In the genomic region with DNA sequence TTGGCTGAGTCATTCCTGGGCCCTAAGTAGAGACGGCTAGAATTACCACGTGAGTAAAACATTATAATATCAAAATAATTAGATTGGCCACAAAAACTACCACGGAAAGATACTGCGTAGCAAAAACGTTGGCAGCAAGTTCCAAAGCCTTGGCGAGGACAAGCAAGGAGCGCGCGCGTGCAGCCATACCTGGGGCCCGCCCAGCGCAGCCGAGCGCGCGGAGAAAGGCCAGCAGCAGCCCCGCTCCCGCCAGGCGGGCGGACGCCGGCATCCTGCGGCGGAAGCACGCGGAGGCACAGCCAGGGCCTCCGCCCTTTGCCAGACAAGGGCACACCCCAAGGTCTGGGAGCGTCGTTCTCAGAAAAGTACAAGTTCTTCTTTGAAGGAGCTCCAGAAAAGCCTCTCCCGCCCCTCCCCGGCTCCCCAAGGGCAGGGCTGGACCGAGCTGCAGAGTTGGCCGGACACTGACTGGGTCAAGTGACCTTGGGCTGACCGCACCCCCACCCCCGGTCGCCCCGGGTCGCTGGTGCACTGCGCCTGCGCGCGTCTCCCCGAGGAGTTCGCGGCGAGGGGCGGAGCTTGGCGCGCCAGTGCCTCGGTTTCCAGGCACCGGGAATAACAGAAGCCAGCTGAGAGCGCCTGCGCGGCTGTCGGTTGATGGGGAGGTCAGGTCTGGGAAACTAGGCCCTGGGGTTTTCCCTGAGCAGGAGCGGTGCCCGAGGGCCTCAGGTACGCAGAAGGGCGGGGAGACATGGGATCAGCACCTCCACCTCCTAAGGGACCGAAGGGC, we compare ENCODE assay signal across 1 cellular context.
A peak's percentile ranks its signal among the peaks of the same experiment; 100 is the strongest.
TF ChIP-seq lines count a peak whose summit lies in the region.

ZC2HC1C (plus strand) TSS at position 621 of the 790 bp plus-strand sequence. CDS start 933 bp downstream, outside the sequence.

TF ChIP-seq in HepG2, 621 proteins besides CTCF, POLR2A, EP300 and RAD21 (continued from another document and continues in another):
- no peak for TF ChIP-seq HNF1A (IDR thresholded peaks at IDR 0.05; ENCODE audit: low read depth)
- TF ChIP-seq HNF1A (CRISPR knock-in tag; IDR thresholded peaks at IDR 0.05; ENCODE audit: borderline replicate concordance) = no peak
- TF ChIP-seq ZNF841 (CRISPR knock-in tag; IDR thresholded peaks at IDR 0.05; ENCODE audit: borderline replicate concordance) = 0 out of 2 replicates have a peak, but pooled peaks have one; percentile 23
- no peak; the same call in 1 of the 2 replicates for TF ChIP-seq ELF4 (CRISPR knock-in tag; IDR thresholded peaks at IDR 0.05; ENCODE audit: borderline replicate concordance)
- TF ChIP-seq, protein P1, sequence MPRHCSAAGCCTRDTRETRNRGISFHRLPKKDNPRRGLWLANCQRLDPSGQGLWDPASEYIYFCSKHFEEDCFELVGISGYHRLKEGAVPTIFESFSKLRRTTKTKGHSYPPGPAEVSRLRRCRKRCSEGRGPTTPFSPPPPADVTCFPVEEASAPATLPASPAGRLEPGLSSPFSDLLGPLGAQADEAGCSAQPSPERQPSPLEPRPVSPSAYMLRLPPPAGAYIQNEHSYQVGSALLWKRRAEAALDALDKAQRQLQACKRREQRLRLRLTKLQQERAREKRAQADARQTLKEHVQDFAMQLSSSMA (CRISPR knock-in tag; IDR thresholded peaks at IDR 0.05) = 0 out of 2 replicates have a peak, but pooled peaks have one; percentile 18
- no peak for TF ChIP-seq TSC22D2 (CRISPR knock-in tag; IDR thresholded peaks at IDR 0.05; ENCODE audit: borderline replicate concordance)
- TF ChIP-seq MIXL1 (CRISPR knock-in tag; IDR thresholded peaks at IDR 0.05) = 0 out of 2 replicates have a peak, but pooled peaks have one; percentile 27
- no peak for TF ChIP-seq CREB1 (IDR thresholded peaks at IDR 0.05)
- no peak for TF ChIP-seq CREB1 (CRISPR knock-in tag; IDR thresholded peaks at IDR 0.05)
- peak; percentile 96 for TF ChIP-seq RBFOX2 (IDR thresholded peaks at IDR 0.05; ENCODE audit: low read depth, low read length)
- peak; percentile 40; the same call in 1 of the 2 replicates for TF ChIP-seq ZBTB38 (CRISPR knock-in tag; IDR thresholded peaks at IDR 0.05)
- peak; percentile 64; the same call in 1 of the 2 replicates for TF ChIP-seq ZC3H13 (CRISPR knock-in tag; IDR thresholded peaks at IDR 0.05)
- TF ChIP-seq ZNF597 (CRISPR knock-in tag; IDR thresholded peaks at IDR 0.05) = no peak
- no peak for TF ChIP-seq CSRNP2 (CRISPR knock-in tag; conservative IDR thresholded peaks at IDR 0.05; ENCODE audit: low read depth)
- TF ChIP-seq ZNF598 (CRISPR knock-in tag; IDR thresholded peaks at IDR 0.05; ENCODE audit: borderline replicate concordance) = no peak
- TF ChIP-seq ZC3H4 (CRISPR knock-in tag; IDR thresholded peaks at IDR 0.05; ENCODE audit: borderline replicate concordance) = no peak; the same call in 1 of the 2 replicates
- peak; percentile 45 for TF ChIP-seq MXD4 (CRISPR knock-in tag; IDR thresholded peaks at IDR 0.05)
- peak; percentile 48; the same call in 1 of the 2 replicates for TF ChIP-seq HOXA9 (CRISPR knock-in tag; IDR thresholded peaks at IDR 0.05; ENCODE audit: borderline replicate concordance)
- peak; percentile 63 for TF ChIP-seq IKZF4 (CRISPR knock-in tag; IDR thresholded peaks at IDR 0.05; ENCODE audit: borderline replicate concordance, low read depth, not compliant biosample characterization)
- TF ChIP-seq, protein P2, sequence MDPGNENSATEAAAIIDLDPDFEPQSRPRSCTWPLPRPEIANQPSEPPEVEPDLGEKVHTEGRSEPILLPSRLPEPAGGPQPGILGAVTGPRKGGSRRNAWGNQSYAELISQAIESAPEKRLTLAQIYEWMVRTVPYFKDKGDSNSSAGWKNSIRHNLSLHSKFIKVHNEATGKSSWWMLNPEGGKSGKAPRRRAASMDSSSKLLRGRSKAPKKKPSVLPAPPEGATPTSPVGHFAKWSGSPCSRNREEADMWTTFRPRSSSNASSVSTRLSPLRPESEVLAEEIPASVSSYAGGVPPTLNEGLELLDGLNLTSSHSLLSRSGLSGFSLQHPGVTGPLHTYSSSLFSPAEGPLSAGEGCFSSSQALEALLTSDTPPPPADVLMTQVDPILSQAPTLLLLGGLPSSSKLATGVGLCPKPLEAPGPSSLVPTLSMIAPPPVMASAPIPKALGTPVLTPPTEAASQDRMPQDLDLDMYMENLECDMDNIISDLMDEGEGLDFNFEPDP (CRISPR knock-in tag; conservative IDR thresholded peaks at IDR 0.05) = no peak
- TF ChIP-seq ZNF274 (CRISPR knock-in tag; IDR thresholded peaks at IDR 0.05) = peak; percentile 47
- 0 out of 2 replicates have a peak, but pooled peaks have one; percentile 54 for TF ChIP-seq ZNF839 (CRISPR knock-in tag; IDR thresholded peaks at IDR 0.05; ENCODE audit: borderline replicate concordance)
- peak; percentile 90 for TF ChIP-seq ZNF605 (CRISPR knock-in tag; IDR thresholded peaks at IDR 0.05)
- TF ChIP-seq, protein P3, sequence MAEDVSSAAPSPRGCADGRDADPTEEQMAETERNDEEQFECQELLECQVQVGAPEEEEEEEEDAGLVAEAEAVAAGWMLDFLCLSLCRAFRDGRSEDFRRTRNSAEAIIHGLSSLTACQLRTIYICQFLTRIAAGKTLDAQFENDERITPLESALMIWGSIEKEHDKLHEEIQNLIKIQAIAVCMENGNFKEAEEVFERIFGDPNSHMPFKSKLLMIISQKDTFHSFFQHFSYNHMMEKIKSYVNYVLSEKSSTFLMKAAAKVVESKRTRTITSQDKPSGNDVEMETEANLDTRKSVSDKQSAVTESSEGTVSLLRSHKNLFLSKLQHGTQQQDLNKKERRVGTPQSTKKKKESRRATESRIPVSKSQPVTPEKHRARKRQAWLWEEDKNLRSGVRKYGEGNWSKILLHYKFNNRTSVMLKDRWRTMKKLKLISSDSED (CRISPR knock-in tag; IDR thresholded peaks at IDR 0.05) = no peak
- TF ChIP-seq NCOA5 (CRISPR knock-in tag; IDR thresholded peaks at IDR 0.05) = no peak
- peak; percentile 91; the same call in 1 of the 2 replicates for TF ChIP-seq NFKB2 (CRISPR knock-in tag; IDR thresholded peaks at IDR 0.05; ENCODE audit: borderline replicate concordance)
- peak; percentile 6 for TF ChIP-seq PTBP1 (IDR thresholded peaks at IDR 0.05; ENCODE audit: low read depth, low read length, poor library complexity, severe bottlenecking)
- no peak for TF ChIP-seq ZNF343 (CRISPR knock-in tag; IDR thresholded peaks at IDR 0.05)
- no peak for TF ChIP-seq DPF2 (CRISPR knock-in tag; IDR thresholded peaks at IDR 0.05; ENCODE audit: borderline replicate concordance, low read depth)
- TF ChIP-seq HMG20B (CRISPR knock-in tag; conservative IDR thresholded peaks at IDR 0.05) = no peak
- TF ChIP-seq DMTF1 (CRISPR knock-in tag; IDR thresholded peaks at IDR 0.05) = no peak
- TF ChIP-seq ZBTB7B (CRISPR knock-in tag; IDR thresholded peaks at IDR 0.05) = no peak
- TF ChIP-seq STAT5B (CRISPR knock-in tag; IDR thresholded peaks at IDR 0.05) = no peak
- TF ChIP-seq CBFB (CRISPR knock-in tag; IDR thresholded peaks at IDR 0.05) = 0 out of 2 replicates have a peak, but pooled peaks have one; percentile 29
- TF ChIP-seq ZNF761 (CRISPR knock-in tag; conservative IDR thresholded peaks at IDR 0.05) = no peak
- no peak for TF ChIP-seq ZNF550 (CRISPR knock-in tag; IDR thresholded peaks at IDR 0.05; ENCODE audit: borderline replicate concordance)
- TF ChIP-seq KAT2B (IDR thresholded peaks at IDR 0.05; ENCODE audit: borderline replicate concordance, low read depth, low read length) = no peak
- 0 out of 2 replicates have a peak, but pooled peaks have one; percentile 9 for TF ChIP-seq SOX13 (IDR thresholded peaks at IDR 0.05)
- no peak for TF ChIP-seq SOX13 (CRISPR knock-in tag; conservative IDR thresholded peaks at IDR 0.05 in 1 of 2, IDR thresholded peaks at IDR 0.05 in 1 of 2)
- TF ChIP-seq, protein P4, sequence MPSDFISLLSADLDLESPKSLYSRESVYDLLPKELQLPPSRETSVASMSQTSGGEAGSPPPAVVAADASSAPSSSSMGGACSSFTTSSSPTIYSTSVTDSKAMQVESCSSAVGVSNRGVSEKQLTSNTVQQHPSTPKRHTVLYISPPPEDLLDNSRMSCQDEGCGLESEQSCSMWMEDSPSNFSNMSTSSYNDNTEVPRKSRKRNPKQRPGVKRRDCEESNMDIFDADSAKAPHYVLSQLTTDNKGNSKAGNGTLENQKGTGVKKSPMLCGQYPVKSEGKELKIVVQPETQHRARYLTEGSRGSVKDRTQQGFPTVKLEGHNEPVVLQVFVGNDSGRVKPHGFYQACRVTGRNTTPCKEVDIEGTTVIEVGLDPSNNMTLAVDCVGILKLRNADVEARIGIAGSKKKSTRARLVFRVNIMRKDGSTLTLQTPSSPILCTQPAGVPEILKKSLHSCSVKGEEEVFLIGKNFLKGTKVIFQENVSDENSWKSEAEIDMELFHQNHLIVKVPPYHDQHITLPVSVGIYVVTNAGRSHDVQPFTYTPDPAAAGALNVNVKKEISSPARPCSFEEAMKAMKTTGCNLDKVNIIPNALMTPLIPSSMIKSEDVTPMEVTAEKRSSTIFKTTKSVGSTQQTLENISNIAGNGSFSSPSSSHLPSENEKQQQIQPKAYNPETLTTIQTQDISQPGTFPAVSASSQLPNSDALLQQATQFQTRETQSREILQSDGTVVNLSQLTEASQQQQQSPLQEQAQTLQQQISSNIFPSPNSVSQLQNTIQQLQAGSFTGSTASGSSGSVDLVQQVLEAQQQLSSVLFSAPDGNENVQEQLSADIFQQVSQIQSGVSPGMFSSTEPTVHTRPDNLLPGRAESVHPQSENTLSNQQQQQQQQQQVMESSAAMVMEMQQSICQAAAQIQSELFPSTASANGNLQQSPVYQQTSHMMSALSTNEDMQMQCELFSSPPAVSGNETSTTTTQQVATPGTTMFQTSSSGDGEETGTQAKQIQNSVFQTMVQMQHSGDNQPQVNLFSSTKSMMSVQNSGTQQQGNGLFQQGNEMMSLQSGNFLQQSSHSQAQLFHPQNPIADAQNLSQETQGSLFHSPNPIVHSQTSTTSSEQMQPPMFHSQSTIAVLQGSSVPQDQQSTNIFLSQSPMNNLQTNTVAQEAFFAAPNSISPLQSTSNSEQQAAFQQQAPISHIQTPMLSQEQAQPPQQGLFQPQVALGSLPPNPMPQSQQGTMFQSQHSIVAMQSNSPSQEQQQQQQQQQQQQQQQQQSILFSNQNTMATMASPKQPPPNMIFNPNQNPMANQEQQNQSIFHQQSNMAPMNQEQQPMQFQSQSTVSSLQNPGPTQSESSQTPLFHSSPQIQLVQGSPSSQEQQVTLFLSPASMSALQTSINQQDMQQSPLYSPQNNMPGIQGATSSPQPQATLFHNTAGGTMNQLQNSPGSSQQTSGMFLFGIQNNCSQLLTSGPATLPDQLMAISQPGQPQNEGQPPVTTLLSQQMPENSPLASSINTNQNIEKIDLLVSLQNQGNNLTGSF (CRISPR knock-in tag; IDR thresholded peaks at IDR 0.05) = 0 out of 2 replicates have a peak, but pooled peaks have one; percentile 49
- no peak for TF ChIP-seq ZNF33B (CRISPR knock-in tag; IDR thresholded peaks at IDR 0.05)
